In genomic region chr6:20135677-20136268, GRCh38 we compare ENCODE assay signal across 16 cellular contexts.
DNase-seq lines count a peak whose midpoint lies in the region; ATAC-seq, FAIRE-seq and TF ChIP-seq lines count a peak whose summit lies in the region.
"Had no signal": no experiment of that assay in that cellular context is flagged by ENCODE, and none has a peak within 500 bp of the region (broad histone marks: within the 10 kb centered on the region; RNA-seq: fewer than 3 reads in every experiment).

No MANE protein-coding gene starts in this region.

- no peak for FAIRE-seq in GM12891 (lab: Jason Lieb, UNC)
- FAIRE-seq: D721Med, H1, HTR-8/SVneo had no signal

- peak; percentile 26 for ATAC-seq in Right ventricle myocardium inferior
- ATAC-seq in left ventricle myocardium superior = no peak
- ATAC-seq in left lobe of liver = peak; percentile 13
- peak; percentile 56 for ATAC-seq in omental fat pad (ENCODE audit: low FRiP score)
- ATAC-seq: CD8-positive, alpha-beta T cell had no signal

- intact Hi-C loops in Right ventricle myocardium inferior (cut with DNase I) = no loop called here
- intact Hi-C loops in left ventricle myocardium superior (cut with micrococcal nuclease) = no loop called here

- TF ChIP-seq CTCF in omental fat pad (IDR thresholded peaks at IDR 0.05) = no peak

- no peak for TF ChIP-seq POLR2A in GM12891 (IDR thresholded peaks at IDR 0.05; ENCODE audit: low read depth, low read length)

- DNase-seq in Right ventricle myocardium inferior (ENCODE audit: missing footprints) = no peak
- DNase-seq in left ventricle myocardium superior = no peak
- DNase-seq in NCI-H226 = peak; percentile 2
- DNase-seq in left lobe of liver (ENCODE audit: low spot score) = no peak
- no peak for DNase-seq in omental fat pad (ENCODE audit: low spot score)
- DNase-seq in HPDE6-E6E7 (ENCODE audit: extremely low spot score) = no peak
- no peak for DNase-seq in NCI-H1105 treated with DMSO at 0.1 percent for 48 hours (lab: John Stamatoyannopoulos, UW)
- DNase-seq in GM12891 (ENCODE audit: insufficient read length, low spot score) = no peak
- DNase-seq: CD8-positive, alpha-beta T cell; COR-L47; DMS153; DMS79 treated with DMSO at 0.1 percent for 48 hours; GDM1 had no signal

TF ChIP-seq in GM12891, 5 proteins besides CTCF, POLR2A, EP300 and RAD21:
- TF ChIP-seq POU2F2 (IDR thresholded peaks at IDR 0.05; ENCODE audit: low read depth, low read length) (no peak), TAF1 (IDR thresholded peaks at IDR 0.05; ENCODE audit: low read depth, low read length) (no peak), PAX5 (IDR thresholded peaks at IDR 0.05; ENCODE audit: insufficient read depth, low read length, severe bottlenecking) (no peak), POLR2AphosphoS5 (IDR thresholded peaks at IDR 0.05; ENCODE audit: low read depth, low read length) (no peak), SPI1 (IDR thresholded peaks at IDR 0.05; ENCODE audit: low read depth, low read length) (no peak)
